8 cellular contexts compared by ENCODE assay signal in genomic region chr13:49248433-49249002, GRCh38. TPM values are rescaled to one million over a fixed set of nuclear protein-coding genes. Genes with fewer than 3 reads are reported as not detected.
DNase-seq lines count a peak whose midpoint lies in the region; ATAC-seq and TF ChIP-seq lines count a peak whose summit lies in the region.

No MANE protein-coding gene starts in this region.

- H3K27ac ChIP-seq in VCaP (peak overlapping the region; percentile 77), fibroblast of lung (ENCODE audit: insufficient read depth, low read length) (peak overlapping the region; percentile 83), neural cell (ENCODE audit: low read length) (peak overlapping the region; percentile 36)

- H3K79me2 ChIP-seq in fibroblast of lung (ENCODE audit: control insufficient read depth, insufficient read depth, low read length) (peaks cover 2% of the 10 kb centered on the region), neural cell (replicated peaks; ENCODE audit: insufficient read depth, low read length) (no peaks in the 10 kb centered on the region)

- peak overlapping the region; percentile 93 for H3K4me2 ChIP-seq in fibroblast of lung (ENCODE audit: extremely low read depth, insufficient read depth, low read length)
- H3K4me2 ChIP-seq in neural cell (ENCODE audit: low read length): peak overlapping the region; percentile 74

- TF ChIP-seq CTCF in VCaP (conservative IDR thresholded peaks at IDR 0.05): peak; percentile 54
- TF ChIP-seq CTCF in fibroblast of lung (conservative IDR thresholded peaks at IDR 0.05 in 1 of 2, IDR thresholded peaks at IDR 0.05 in 1 of 2; ENCODE audit: low read depth in 1 of 2, low read length in 2 of 2): peak in 1 of 2 donors; percentile 41
- peak; percentile 42 for TF ChIP-seq CTCF in neural cell (IDR thresholded peaks at IDR 0.05; ENCODE audit: poor library complexity, severe bottlenecking)

- H3K36me3 ChIP-seq in fibroblast of lung (ENCODE audit: control insufficient read depth, insufficient read depth, low read length): no peaks in the 10 kb centered on the region
- no peaks in the 10 kb centered on the region for H3K36me3 ChIP-seq in neural cell (ENCODE audit: insufficient read depth, low read length)

- H3K9ac ChIP-seq in fibroblast of lung (ENCODE audit: insufficient read depth, low read length): peak overlapping the region; percentile 87
- H3K9ac ChIP-seq in neural cell (ENCODE audit: low read length): peak overlapping the region; percentile 76

- H3K9me3 ChIP-seq in fibroblast of lung (ENCODE audit: control insufficient read depth, insufficient read depth, low read depth, low read length) (no peaks in the 10 kb centered on the region), neural cell (ENCODE audit: low read length) (no peaks in the 10 kb centered on the region)

- TF ChIP-seq EP300 in neural cell (conservative IDR thresholded peaks at IDR 0.05; ENCODE audit: poor library complexity, severe bottlenecking): no peak

- H2AFZ ChIP-seq in fibroblast of lung (ENCODE audit: low read length) (peak overlapping the region; percentile 97), neural cell (ENCODE audit: low read depth, low read length) (peak overlapping the region; percentile 90)

- peak; percentile 22 for ATAC-seq in HG03064 (IDR thresholded peaks at IDR 0.05; ENCODE audit: low read depth, unreplicated experiment)
- ATAC-seq in HG02840 (IDR thresholded peaks at IDR 0.05; ENCODE audit: low FRiP score, unreplicated experiment): no peak

- no peaks in the 10 kb centered on the region for H3K4me1 ChIP-seq in fibroblast of lung (ENCODE audit: control insufficient read depth, extremely low read depth, insufficient read depth, low read length)

- H3F3A ChIP-seq in neural cell (ENCODE audit: insufficient read depth, low read length, poor library complexity, severe bottlenecking): no peaks in the 10 kb centered on the region

- DNase-seq in activated CD8-positive, alpha-beta memory T cell treated with anti-CD3 and anti-CD28 coated beads, Interleukin-2, amount 50 U/mL, for 4 hours: peak; percentile 26
- DNase-seq in activated CD8-positive, alpha-beta memory T cell treated with anti-CD3 and anti-CD28 coated beads, Interleukin-2, amount 50 U/mL, for 48 hours: no peak
- DNase-seq in fibroblast of lung (ENCODE audit: low read depth in 2 of 2): peak; percentile 43 to 59
- DNase-seq in putamen (ENCODE audit: low spot score): no peak

- H3K27me3 ChIP-seq in fibroblast of lung (ENCODE audit: control insufficient read depth, insufficient read depth, low read length): no peaks in the 10 kb centered on the region
- no peaks in the 10 kb centered on the region for H3K27me3 ChIP-seq in neural cell (ENCODE audit: insufficient read depth, low read depth, low read length)

- H3K4me3 ChIP-seq in fibroblast of lung (replicated peaks in 1 of 4; ENCODE audit: control extremely low read depth in 1 of 4, insufficient read depth in 1 of 4, low read depth in 3 of 4, low read length in 4 of 4) (peak overlapping the region; percentile 63 to 93 (median 92)), neural cell (ENCODE audit: low read length) (peak overlapping the region; percentile 75)

- TF ChIP-seq RAD21 in neural cell (conservative IDR thresholded peaks at IDR 0.05): no peak

- H4K20me1 ChIP-seq in fibroblast of lung (ENCODE audit: control insufficient read depth, extremely low read depth, insufficient read depth, low read length) (no peaks in the 10 kb centered on the region), neural cell (ENCODE audit: insufficient read depth) (no peaks in the 10 kb centered on the region)

- no peaks in the 10 kb centered on the region for H3K9me2 ChIP-seq in neural cell (ENCODE audit: insufficient read depth, low read length)

TF ChIP-seq in neural cell, 6 proteins besides CTCF, POLR2A, EP300 and RAD21:
- TF ChIP-seq SMC3 (conservative IDR thresholded peaks at IDR 0.05; ENCODE audit: poor library complexity) (no peak), POLR2AphosphoS5 (IDR thresholded peaks at IDR 0.05) (no peak), TAF1 (IDR thresholded peaks at IDR 0.05; ENCODE audit: low read depth) (no peak), MXI1 (conservative IDR thresholded peaks at IDR 0.05; ENCODE audit: poor library complexity, severe bottlenecking) (no peak), REST (IDR thresholded peaks at IDR 0.05; ENCODE audit: borderline replicate concordance) (no peak), EZH2 (IDR thresholded peaks at IDR 0.05; ENCODE audit: borderline replicate concordance, insufficient read depth, low read length, poor library complexity, severe bottlenecking) (no peak)

RNA-seq across cellular contexts. Expression of gene CDADC1, which starts 0.8 kb away (rescaled TPM):
- 6.1 and 6.7 TPM in 2 replicates for total RNA-seq in fibroblast of lung
- polyA plus RNA-seq in fibroblast of lung (4.1 and 6.6 TPM in 2 replicates), neural cell (11.6 and 15.9 TPM in 2 replicates)
- polyA plus RNA-seq in fibroblast of lung (2012): 6.4 and 8.8 TPM in 2 replicates
- polyA minus RNA-seq in fibroblast of lung (ENCODE audit: low replicate concordance) (0.86 and 1.8 TPM in 2 replicates), neural cell (11.9 TPM in 2 replicates)

RNA-seq across cellular contexts. Expression of gene MLNR, which starts 28.4 kb away (rescaled TPM):
- total RNA-seq in fibroblast of lung: not detected in 2 replicates
- polyA plus RNA-seq in fibroblast of lung: not detected in 2 replicates
- polyA plus RNA-seq in fibroblast of lung (2012): not detected in 2 replicates
- polyA minus RNA-seq in fibroblast of lung (ENCODE audit: low replicate concordance): not detected in 2 replicates
- not detected in 2 replicates for polyA plus RNA-seq in neural cell
- not detected in 2 replicates for polyA minus RNA-seq in neural cell

Comparison
In these comparisons a context has a peak if more than half of its experiments do, and no peak if none do; other contexts are left out.
1. DNase-seq: peak in activated CD8-positive, alpha-beta memory T cell treated with anti-CD3 and anti-CD28 coated beads, Interleukin-2, amount 50 U/mL, for 4 hours (single experiment) and fibroblast of lung (2 of 2); none in activated CD8-positive, alpha-beta memory T cell treated with anti-CD3 and anti-CD28 coated beads, Interleukin-2, amount 50 U/mL, for 48 hours (single experiment) and putamen (single experiment).
2. Peak in every context shown above with its lines, with median percentiles within 50 percentile points of each other: H3K27ac ChIP-seq.